ENCODE assay signal across 17 cellular contexts in the genomic region with DNA sequence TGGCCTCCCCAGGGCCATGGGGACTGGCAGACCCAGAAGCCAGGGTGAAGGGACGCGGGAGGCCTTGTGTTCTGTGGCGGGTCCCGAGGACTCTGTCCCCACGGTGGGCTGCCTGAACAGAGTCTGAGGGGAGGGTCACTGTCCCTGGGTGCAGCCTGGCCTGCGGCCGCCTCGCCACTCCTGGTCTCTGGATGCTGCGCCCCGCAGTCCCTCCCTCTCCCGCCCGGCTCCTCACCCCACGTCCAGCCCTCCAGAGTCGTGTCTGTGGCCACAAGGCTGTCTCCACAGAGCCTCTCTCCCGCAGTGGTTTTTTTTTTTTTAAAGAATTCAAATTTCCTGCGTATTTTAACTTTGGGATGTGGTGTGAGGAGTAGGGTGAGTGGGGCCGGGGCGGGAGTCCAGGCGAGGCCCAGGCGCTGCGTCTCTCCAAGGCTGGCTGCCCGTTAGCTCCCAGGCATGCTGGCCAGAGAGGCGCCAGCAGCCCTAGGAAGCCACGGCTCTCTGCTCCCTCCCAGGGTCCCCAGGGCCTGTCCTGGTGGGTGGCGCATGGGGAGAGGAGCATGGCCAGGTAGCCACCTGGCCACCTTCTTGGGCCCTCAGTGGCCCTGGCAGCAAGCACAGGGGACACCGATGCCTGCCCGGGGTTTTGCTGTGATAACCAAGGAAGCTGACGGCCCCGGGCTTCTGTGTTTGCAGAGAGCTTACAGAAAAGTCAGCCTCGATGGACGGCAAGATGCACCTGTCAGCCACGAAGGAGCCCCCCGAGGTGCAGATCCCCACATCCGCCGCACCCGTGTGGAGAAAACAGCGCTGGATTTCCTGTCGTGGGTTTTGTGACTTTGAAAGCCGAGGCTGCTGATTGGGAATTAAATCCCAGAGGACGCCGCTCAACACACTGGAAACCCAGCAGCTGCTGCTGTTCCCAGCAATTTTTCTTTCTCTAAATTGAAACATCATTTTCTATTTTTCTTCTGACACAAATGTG.
A peak's percentile ranks its signal among the peaks of the same experiment; 100 is the strongest.
DNase-seq lines count a peak whose midpoint lies in the region; ATAC-seq and TF ChIP-seq lines count a peak whose summit lies in the region.
"Had no signal": no experiment of that assay in that cellular context is flagged by ENCODE, and none has a peak within 500 bp of the region (broad histone marks: within the 10 kb centered on the region; RNA-seq: fewer than 3 reads in every experiment).

No MANE protein-coding gene starts in this region.

- H3K27ac Mint-ChIP-seq in endodermal cell, result no peak overlapping the region
- H3K27ac Mint-ChIP-seq: activated naive CD4-positive, alpha-beta T cell treated with anti-CD3 and anti-CD28 coated beads, Interleukin-2, amount 50 U/mL, for 72 hours; T-helper 1 cell treated with Interleukin-12 subunit alpha and Interleukin-12 subunit beta and Interleukin-4 antibody, amounts not matched to agents 30 μg/mL and 1 μg/mL, for 36 hours had no signal

- TF ChIP-seq CTCF in heart right ventricle (IDR thresholded peaks at IDR 0.05) (no peak), endodermal cell (conservative IDR thresholded peaks at IDR 0.05) (no peak), neural cell (IDR thresholded peaks at IDR 0.05; ENCODE audit: poor library complexity, severe bottlenecking) (peak; percentile 15), uterus (IDR thresholded peaks at IDR 0.05) (no peak)

- H4K20me1 ChIP-seq in neural cell (ENCODE audit: insufficient read depth), result no peaks in the 10 kb centered on the region

- no peak overlapping the region for H3K4me3 Mint-ChIP-seq in endodermal cell
- H3K4me3 Mint-ChIP-seq: T-helper 1 cell treated with Interleukin-12 subunit alpha and Interleukin-12 subunit beta and Interleukin-4 antibody, amounts not matched to agents 30 μg/mL and 1 μg/mL, for 36 hours had no signal

- H3K4me1 Mint-ChIP-seq in endodermal cell, result peaks cover 2% of the 10 kb centered on the region

- H3K9ac ChIP-seq in endodermal cell (ENCODE audit: extremely low read depth, low read length, poor library complexity, severe bottlenecking) (no peak overlapping the region), neural cell (ENCODE audit: low read length) (peak overlapping the region; percentile 63)

- no peaks in the 10 kb centered on the region for H3K9me2 ChIP-seq in neural cell (ENCODE audit: insufficient read depth, low read length)

- peak overlapping the region; percentile 15 for H3K4me2 ChIP-seq in neural cell (ENCODE audit: low read length)

- 67 to 76% methylated on average over 41 of the region's 41 CpGs for WGBS in heart right ventricle, 2 donors
- 92 to 96% methylated on average over 18 to 41 of the region's 41 CpGs for WGBS in endodermal cell (ENCODE audit: insufficient coverage in 1 of 2, insufficient read length in 1 of 2), 2 experiments

- H3K79me2 ChIP-seq in neural cell (replicated peaks; ENCODE audit: insufficient read depth, low read length), result no peaks in the 10 kb centered on the region

- H3K27me3 ChIP-seq in heart right ventricle, result peaks cover 0 to 45% (median 0%) of the 10 kb centered on the region in 7 donors
- no peaks in the 10 kb centered on the region for H3K27me3 ChIP-seq in endodermal cell (ENCODE audit: control insufficient read depth, insufficient read depth, low read length, poor library complexity, severe bottlenecking)
- H3K27me3 ChIP-seq in neural cell (ENCODE audit: insufficient read depth, low read depth, low read length), result no peaks in the 10 kb centered on the region
- no peaks in the 10 kb centered on the region for H3K27me3 ChIP-seq in uterus
- H3K27me3 ChIP-seq: thyroid gland had no signal

- H3K27ac ChIP-seq in heart right ventricle (peak overlapping the region in 8 of 10 donors; percentile 20 to 76 (median 47)), endodermal cell (ENCODE audit: low read depth, low read length) (peak overlapping the region; percentile 53), neural cell (ENCODE audit: low read length) (peak overlapping the region; percentile 88), uterus (peak overlapping the region; percentile 86 to 93)

- intact Hi-C loops in heart right ventricle (cut with DNase I), result loop anchor here in 7 of 10 donors (5.0 to 10.0 kb wide), 5 partner anchors 64 to 124 kb away; a partner anchor contains a TSS
- intact Hi-C loops in cardiac septum (cut with DNase I), result loop anchor here (10.0 kb wide), 2 partner anchors 66 to 206 kb away; a partner anchor contains a TSS
- intact Hi-C loops in uterus (cut with DNase I; ENCODE audit: low total_unique reads), result loop anchor here (10.0 kb wide), 1 partner anchor 66 kb away; no protein-coding TSS in a partner anchor

- DNase-seq in heart right ventricle (no peak), cardiac septum (ENCODE audit: low spot score) (no peak), endodermal cell (no peak), uterus (no peak), T-helper 9 cell (no peak), SIG-M5 (lab: John Stamatoyannopoulos, UW) (no peak)
- DNase-seq: activated CD8-positive, alpha-beta memory T cell treated with anti-CD3 and anti-CD28 coated beads, Interleukin-2, amount 50 U/mL, for 48 hours; Calu3; central memory CD4-positive, alpha-beta T cell; NCI-H187; posterior cingulate gyrus; RPMI8226; thyroid gland had no signal

- no peak for ATAC-seq in heart right ventricle
- no peak for ATAC-seq in HG02610 (IDR thresholded peaks at IDR 0.05; ENCODE audit: unreplicated experiment)
- ATAC-seq: activated naive CD4-positive, alpha-beta T cell treated with anti-CD3 and anti-CD28 coated beads, Interleukin-2, amount 50 U/mL, for 72 hours had no signal

- H3F3A ChIP-seq in neural cell (ENCODE audit: insufficient read depth, low read length, poor library complexity, severe bottlenecking), result peaks cover 5% of the 10 kb centered on the region

- no peaks in the 10 kb centered on the region for H3K36me3 Mint-ChIP-seq in endodermal cell (ENCODE audit: low read depth)
- H3K36me3 Mint-ChIP-seq: activated naive CD4-positive, alpha-beta T cell treated with anti-CD3 and anti-CD28 coated beads, Interleukin-2, amount 50 U/mL, for 72 hours had no signal

- H3K27me3 Mint-ChIP-seq in endodermal cell (ENCODE audit: insufficient read depth), result no peaks in the 10 kb centered on the region

- H3K4me3 ChIP-seq in heart right ventricle (no peak overlapping the region), endodermal cell (ENCODE audit: low read length) (no peak overlapping the region), neural cell (ENCODE audit: low read length) (peak overlapping the region; percentile 49), uterus (no peak overlapping the region)
- H3K4me3 ChIP-seq: thyroid gland had no signal

- TF ChIP-seq RAD21 in neural cell (conservative IDR thresholded peaks at IDR 0.05), result peak; percentile 32

- no peak overlapping the region for H2AFZ ChIP-seq in neural cell (ENCODE audit: low read depth, low read length)

- H3K9me3 ChIP-seq in heart right ventricle (no peaks in the 10 kb centered on the region), endodermal cell (ENCODE audit: control insufficient read depth, low read length) (no peaks in the 10 kb centered on the region), neural cell (ENCODE audit: low read length) (no peaks in the 10 kb centered on the region), uterus (no peaks in the 10 kb centered on the region)
- H3K9me3 ChIP-seq: thyroid gland had no signal

- H3K9me3 Mint-ChIP-seq in endodermal cell, result no peaks in the 10 kb centered on the region
- H3K9me3 Mint-ChIP-seq: activated naive CD4-positive, alpha-beta T cell treated with anti-CD3 and anti-CD28 coated beads, Interleukin-2, amount 50 U/mL, for 72 hours; T-helper 1 cell treated with Interleukin-12 subunit alpha and Interleukin-12 subunit beta and Interleukin-4 antibody, amounts not matched to agents 30 μg/mL and 1 μg/mL, for 36 hours had no signal

- peak; percentile 57 for TF ChIP-seq EP300 in neural cell (conservative IDR thresholded peaks at IDR 0.05; ENCODE audit: poor library complexity, severe bottlenecking)

- H3K36me3 ChIP-seq in heart right ventricle, result no peaks in the 10 kb centered on the region
- H3K36me3 ChIP-seq in endodermal cell (ENCODE audit: control insufficient read depth, insufficient read depth, low read length), result no peaks in the 10 kb centered on the region
- no peaks in the 10 kb centered on the region for H3K36me3 ChIP-seq in neural cell (ENCODE audit: insufficient read depth, low read length)
- H3K36me3 ChIP-seq in uterus, result no peaks in the 10 kb centered on the region
- H3K36me3 ChIP-seq: thyroid gland had no signal

- TF ChIP-seq POLR2A in uterus (IDR thresholded peaks at IDR 0.05), result no peak

- H3K4me1 ChIP-seq in heart right ventricle (peaks cover 31 to 97% (median 55%) of the 10 kb centered on the region in 9 donors), endodermal cell (ENCODE audit: control insufficient read depth, insufficient read depth, low read length) (peaks cover 3% of the 10 kb centered on the region), uterus (peaks cover 7 to 42% of the 10 kb centered on the region in 2 donors)

TF ChIP-seq in neural cell, 6 proteins besides CTCF, POLR2A, EP300 and RAD21 (continues in another document):
- TF ChIP-seq POLR2AphosphoS5 (IDR thresholded peaks at IDR 0.05) (peak; percentile 71), MXI1 (conservative IDR thresholded peaks at IDR 0.05; ENCODE audit: poor library complexity, severe bottlenecking) (peak; percentile 10), TAF1 (IDR thresholded peaks at IDR 0.05; ENCODE audit: low read depth) (no peak), EZH2 (IDR thresholded peaks at IDR 0.05; ENCODE audit: borderline replicate concordance, insufficient read depth, low read length, poor library complexity, severe bottlenecking) (no peak)
